In genomic region chr2:208315081-208315788, GRCh38 we compare ENCODE assay signal across 8 cellular contexts. TPM values are rescaled to one million over a fixed set of nuclear protein-coding genes. Genes with fewer than 3 reads are reported as not detected.
DNase-seq lines count a peak whose midpoint lies in the region; ATAC-seq and TF ChIP-seq lines count a peak whose summit lies in the region.

No MANE protein-coding gene starts in this region.

- H3K36me3 ChIP-seq in breast epithelium, result no peaks in the 10 kb centered on the region

- no peaks in the 10 kb centered on the region for H3K27me3 Mint-ChIP-seq in natural killer cell treated with Interleukin-12 subunit alpha and Interleukin-12 subunit beta and Interleukin-15 and Interleukin-18, amount 100 ng/mL, for 72 hours

- no peaks in the 10 kb centered on the region for H3K4me1 Mint-ChIP-seq in natural killer cell treated with Interleukin-12 subunit alpha and Interleukin-12 subunit beta and Interleukin-15 and Interleukin-18, amount 100 ng/mL, for 72 hours (ENCODE audit: low read depth in 2 of 2)

- H3K27ac ChIP-seq in breast epithelium, result peak overlapping the region; percentile 62 to 68

- ATAC-seq in GM19324 (IDR thresholded peaks at IDR 0.05; ENCODE audit: low FRiP score, unreplicated experiment), result peak; percentile 67
- ATAC-seq in HG03097 (IDR thresholded peaks at IDR 0.05; ENCODE audit: low FRiP score, unreplicated experiment), result peak; percentile 59
- ATAC-seq in omental fat pad (ENCODE audit: low FRiP score), result no peak
- no peak for ATAC-seq in natural killer cell treated with Interleukin-12 subunit alpha and Interleukin-12 subunit beta and Interleukin-15 and Interleukin-18, amount 100 ng/mL, for 72 hours

- H3K9me3 ChIP-seq in breast epithelium, result no peaks in the 10 kb centered on the region

- no peaks in the 10 kb centered on the region for H3K27me3 ChIP-seq in breast epithelium

- no peaks in the 10 kb centered on the region for H3K9me3 Mint-ChIP-seq in natural killer cell treated with Interleukin-12 subunit alpha and Interleukin-12 subunit beta and Interleukin-15 and Interleukin-18, amount 100 ng/mL, for 72 hours

- H3K27ac Mint-ChIP-seq in natural killer cell treated with Interleukin-12 subunit alpha and Interleukin-12 subunit beta and Interleukin-15 and Interleukin-18, amount 100 ng/mL, for 72 hours, result no peak overlapping the region

- intact Hi-C loops in breast epithelium (cut with DNase I; ENCODE audit: low total_unique reads), result no loop called here

- no peaks in the 10 kb centered on the region for H3K4me1 ChIP-seq in breast epithelium

- H3K4me3 ChIP-seq in AG09309 (ENCODE audit: control insufficient read depth, low read depth, low read length) (no peak overlapping the region), breast epithelium (no peak overlapping the region)

- no peak for TF ChIP-seq POLR2A in breast epithelium (IDR thresholded peaks at IDR 0.05)

- H3K36me3 Mint-ChIP-seq in natural killer cell treated with Interleukin-12 subunit alpha and Interleukin-12 subunit beta and Interleukin-15 and Interleukin-18, amount 100 ng/mL, for 72 hours, result peaks cover 4% of the 10 kb centered on the region

- TF ChIP-seq CTCF in AG09309 (IDR thresholded peaks at IDR 0.05; ENCODE audit: control insufficient read depth, insufficient read depth, low read depth, low read length, missing control alignments), result no peak
- TF ChIP-seq CTCF in breast epithelium (IDR thresholded peaks at IDR 0.05), result no peak
- no peak for TF ChIP-seq CTCF in omental fat pad (IDR thresholded peaks at IDR 0.05)

- DNase-seq in AG09309 (ENCODE audit: low read depth), result peak; percentile 8
- DNase-seq in breast epithelium (ENCODE audit: low spot score in 2 of 2), result no peak
- DNase-seq in omental fat pad (ENCODE audit: low spot score), result no peak
- DNase-seq in natural killer cell treated with Interleukin-12 subunit alpha and Interleukin-12 subunit beta and Interleukin-15 and Interleukin-18, amount 100 ng/mL, for 72 hours (ENCODE audit: low spot score), result no peak
- DNase-seq in HuH-7 (ENCODE audit: low spot score), result no peak
- DNase-seq in DMS 273 (lab: John Stamatoyannopoulos, UW; ENCODE audit: unreplicated experiment), result no peak

- no peak overlapping the region for H3K4me3 Mint-ChIP-seq in natural killer cell treated with Interleukin-12 subunit alpha and Interleukin-12 subunit beta and Interleukin-15 and Interleukin-18, amount 100 ng/mL, for 72 hours

RNA-seq across cellular contexts. Expression of gene PIKFYVE, which starts 49.2 kb away (rescaled TPM):
- 10 to 100 TPM; 33.8 to 55.8 (median 45.1) TPM for total RNA-seq in breast epithelium
- 10 to 100 TPM; 27.1 to 39.2 (median 35.1) TPM for total RNA-seq in omental fat pad
- 10 to 100 TPM; 25.6 to 29.9 TPM for total RNA-seq in natural killer cell treated with Interleukin-12 subunit alpha and Interleukin-12 subunit beta and Interleukin-15 and Interleukin-18, amount 100 ng/mL, for 72 hours

Comparison
In these comparisons a context has a peak if more than half of its experiments do, and no peak if none do; other contexts are left out.
1. ATAC-seq: peak in GM19324 (single experiment) and HG03097 (single experiment); none in omental fat pad (single experiment) and natural killer cell treated with Interleukin-12 subunit alpha and Interleukin-12 subunit beta and Interleukin-15 and Interleukin-18, amount 100 ng/mL, for 72 hours (0 of 2).